Comparison of ENCODE assay signal across 18 cellular contexts in the genomic region with DNA sequence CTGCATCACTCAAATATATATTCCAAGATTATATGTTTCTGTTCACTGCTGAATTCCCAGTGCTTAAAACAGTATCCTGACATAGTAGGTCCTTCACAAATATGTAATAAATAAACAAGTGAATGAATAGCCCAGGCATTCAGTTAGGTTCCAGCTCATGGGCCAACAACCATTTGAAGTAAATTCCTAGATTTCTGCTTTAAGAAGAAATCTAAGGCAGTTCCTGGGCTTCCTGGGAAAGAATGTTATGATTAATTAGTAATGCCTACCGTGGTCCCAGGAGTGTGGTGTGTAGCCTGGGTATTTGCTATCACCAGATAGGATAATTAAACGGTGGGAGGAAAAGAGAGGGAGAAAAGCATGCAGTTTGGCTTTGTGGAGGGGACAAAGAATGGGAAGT.
DNase-seq lines count a peak whose midpoint lies in the region; ATAC-seq and TF ChIP-seq lines count a peak whose summit lies in the region.
"Had no signal": no experiment of that assay in that cellular context is flagged by ENCODE, and none has a peak within 500 bp of the region (broad histone marks: within the 10 kb centered on the region; RNA-seq: fewer than 3 reads in every experiment).

No MANE protein-coding gene starts in this region.

- peak overlapping the region; percentile 89 for H3K27ac Mint-ChIP-seq in chondrocyte (ENCODE audit: unreplicated experiment)
- H3K27ac Mint-ChIP-seq: CD14-positive monocyte; CD4-positive, alpha-beta memory T cell; HFFc6 had no signal

- no peak overlapping the region for H3K4me3 Mint-ChIP-seq in chondrocyte (ENCODE audit: unreplicated experiment)
- H3K4me3 Mint-ChIP-seq: CD14-positive monocyte; CD4-positive, alpha-beta memory T cell; HFFc6 had no signal

- no peak for TF ChIP-seq CTCF in chondrocyte (IDR thresholded peaks at IDR 0.05)

- H3K27me3 Mint-ChIP-seq in chondrocyte (ENCODE audit: low read depth): no peaks in the 10 kb centered on the region

- ATAC-seq in HG02763 (IDR thresholded peaks at IDR 0.05; ENCODE audit: unreplicated experiment) (no peak), GM21360 (IDR thresholded peaks at IDR 0.05; ENCODE audit: unreplicated experiment) (no peak)
- ATAC-seq: HCT116, HepG2 had no signal

- peaks cover 58% of the 10 kb centered on the region for H3K4me1 Mint-ChIP-seq in chondrocyte (ENCODE audit: low read depth)
- H3K4me1 Mint-ChIP-seq: CD14-positive monocyte; CD4-positive, alpha-beta memory T cell had no signal

- H3K27ac ChIP-seq in caudate nucleus (ENCODE audit: low read depth, low read length): no peak overlapping the region
- H3K27ac ChIP-seq: BLaER1 had no signal

- H3K9me3 Mint-ChIP-seq in chondrocyte (ENCODE audit: low read depth): no peaks in the 10 kb centered on the region

- DNase-seq in EH (ENCODE audit: low read depth): peak; percentile 60
- peak; percentile 29 for DNase-seq in NCI-H69 (lab: John Stamatoyannopoulos, UW)
- no peak for DNase-seq in chondrocyte (ENCODE audit: low spot score)
- peak; percentile 44 for DNase-seq in retina
- DNase-seq in caudate nucleus (lab: John Stamatoyannopoulos, UW): no peak
- DNase-seq: 8988T; CD4-positive, alpha-beta memory T cell; DMS153; DMS79; GOT3; H7; HFFc6 had no signal

- no peaks in the 10 kb centered on the region for H3K36me3 Mint-ChIP-seq in chondrocyte (ENCODE audit: low read depth)
- H3K36me3 Mint-ChIP-seq: CD14-positive monocyte; CD4-positive, alpha-beta memory T cell had no signal

Comparison
In these comparisons a context has a peak if more than half of its experiments do, and no peak if none do; other contexts are left out.
1. DNase-seq: peak in EH (single experiment), NCI-H69 (single experiment) and retina (single experiment); none in chondrocyte (single experiment) and caudate nucleus (0 of 61).